13 cellular contexts compared by ENCODE assay signal in genomic region chr1:38997901-38998190, GRCh38. TPM values are rescaled to one million over a fixed set of nuclear protein-coding genes. Genes with fewer than 3 reads are reported as not detected.
DNase-seq lines count a peak whose midpoint lies in the region; ATAC-seq and TF ChIP-seq lines count a peak whose summit lies in the region.
"Had no signal": no experiment of that assay in that cellular context is flagged by ENCODE, and none has a peak within 500 bp of the region (broad histone marks: within the 10 kb centered on the region; RNA-seq: fewer than 3 reads in every experiment).

No MANE protein-coding gene starts in this region.

- no peak overlapping the region for H2BK5ac ChIP-seq in mesendoderm (ENCODE audit: low read length)

- peaks cover 54% of the 10 kb centered on the region for H3K79me2 ChIP-seq in mesendoderm (ENCODE audit: control insufficient read depth, insufficient read depth, low read length)

- no peaks in the 10 kb centered on the region for H3K9me3 ChIP-seq in suprapubic skin
- H3K9me3 ChIP-seq: uterus had no signal

- H3K4me3 Mint-ChIP-seq in activated naive CD8-positive, alpha-beta T cell: peak overlapping the region; percentile 74
- no peak overlapping the region for H3K4me3 Mint-ChIP-seq in activated naive CD8-positive, alpha-beta T cell treated with anti-CD3 and anti-CD28 coated beads, Interleukin-2, amount 50 U/mL, for 24 hours
- H3K4me3 Mint-ChIP-seq in activated naive CD8-positive, alpha-beta T cell treated with anti-CD3 and anti-CD28 coated beads, Interleukin-2, amount 10 ng/mL, durations not matched to agents 7 days and 5 days: peak overlapping the region; percentile 63

- ATAC-seq in activated naive CD8-positive, alpha-beta T cell treated with anti-CD3 and anti-CD28 coated beads, Interleukin-2, amount 50 U/mL, for 24 hours: no peak
- no peak for ATAC-seq in activated naive CD8-positive, alpha-beta T cell treated with anti-CD3 and anti-CD28 coated beads, Interleukin-2, amount 10 ng/mL, durations not matched to agents 7 days and 5 days (ENCODE audit: low read depth)
- ATAC-seq in HG02938 (IDR thresholded peaks at IDR 0.05; ENCODE audit: unreplicated experiment): no peak
- ATAC-seq: right cardiac atrium had no signal

- POLR2A ChIA-PET in activated naive CD8-positive, alpha-beta T cell treated with anti-CD3 and anti-CD28 coated beads, Interleukin-2, amount 10 ng/mL, durations not matched to agents 7 days and 5 days (lab: Charles Lee): interaction anchor here (1.2 to 2.7 kb wide), 2 partner anchors 29 to 138 kb away, joined by 3 to 8 read pairs; partner anchors contain the start of genes NDUFS5 and RRAGC

- H3K9me3 Mint-ChIP-seq in activated naive CD8-positive, alpha-beta T cell (ENCODE audit: low read depth): no peaks in the 10 kb centered on the region
- H3K9me3 Mint-ChIP-seq in activated naive CD8-positive, alpha-beta T cell treated with anti-CD3 and anti-CD28 coated beads, Interleukin-2, amount 50 U/mL, for 24 hours: no peaks in the 10 kb centered on the region
- H3K9me3 Mint-ChIP-seq in activated naive CD8-positive, alpha-beta T cell treated with anti-CD3 and anti-CD28 coated beads, Interleukin-2, amount 10 ng/mL, durations not matched to agents 7 days and 5 days: no peaks in the 10 kb centered on the region

- H3K27ac Mint-ChIP-seq in activated naive CD8-positive, alpha-beta T cell: peak overlapping the region; percentile 90
- no peak overlapping the region for H3K27ac Mint-ChIP-seq in activated naive CD8-positive, alpha-beta T cell treated with anti-CD3 and anti-CD28 coated beads, Interleukin-2, amount 50 U/mL, for 24 hours
- peak overlapping the region; percentile 42 for H3K27ac Mint-ChIP-seq in activated naive CD8-positive, alpha-beta T cell treated with anti-CD3 and anti-CD28 coated beads, Interleukin-2, amount 10 ng/mL, durations not matched to agents 7 days and 5 days

- H2AK5ac ChIP-seq in mesendoderm (ENCODE audit: low read length): no peak overlapping the region

- H3K27me3 ChIP-seq in suprapubic skin (no peaks in the 10 kb centered on the region), mesendoderm (ENCODE audit: insufficient read depth, low read length, poor library complexity) (no peaks in the 10 kb centered on the region)
- H3K27me3 ChIP-seq: uterus had no signal

- TF ChIP-seq EP300 in suprapubic skin (IDR thresholded peaks at IDR 0.05): no peak

- no peak overlapping the region for H3K4me2 ChIP-seq in mesendoderm (ENCODE audit: low read length)

- TF ChIP-seq CTCF in suprapubic skin (IDR thresholded peaks at IDR 0.05): no peak

- H3K4me1 Mint-ChIP-seq in activated naive CD8-positive, alpha-beta T cell (ENCODE audit: low read depth): peaks cover 67% of the 10 kb centered on the region
- peaks cover 69% of the 10 kb centered on the region for H3K4me1 Mint-ChIP-seq in activated naive CD8-positive, alpha-beta T cell treated with anti-CD3 and anti-CD28 coated beads, Interleukin-2, amount 50 U/mL, for 24 hours
- peaks cover 41% of the 10 kb centered on the region for H3K4me1 Mint-ChIP-seq in activated naive CD8-positive, alpha-beta T cell treated with anti-CD3 and anti-CD28 coated beads, Interleukin-2, amount 10 ng/mL, durations not matched to agents 7 days and 5 days

- H3K23ac ChIP-seq in mesendoderm (ENCODE audit: low read length): no peak overlapping the region

- no peak overlapping the region for H3K4me3 ChIP-seq in suprapubic skin
- no peak overlapping the region for H3K4me3 ChIP-seq in mesendoderm (ENCODE audit: low read length)
- H3K4me3 ChIP-seq: uterus had no signal

- no peak overlapping the region for H2BK15ac ChIP-seq in mesendoderm (replicated peaks; ENCODE audit: low read depth)

- whole genome bisulfite sequencing in suprapubic skin: 27% methylated on average over 3 of the region's 3 CpGs
- no CpG with 5 or more reads among the region's 3 CpGs for WGBS in mesendoderm (ENCODE audit: extremely low coverage, insufficient coverage, low lambda C conversion rate)

- no peak for TF ChIP-seq POLR2A in suprapubic skin (IDR thresholded peaks at IDR 0.05)

- H3K9ac ChIP-seq in mesendoderm (ENCODE audit: low read length): no peak overlapping the region

- H3K36me3 ChIP-seq in suprapubic skin (peaks cover 32% of the 10 kb centered on the region), mesendoderm (ENCODE audit: control insufficient read depth, insufficient read depth, low read length) (peaks cover 7% of the 10 kb centered on the region)
- H3K36me3 ChIP-seq: uterus had no signal

- H3K27ac ChIP-seq in suprapubic skin (peak overlapping the region; percentile 36), mesendoderm (ENCODE audit: low read depth, low read length) (no peak overlapping the region)

- no peaks in the 10 kb centered on the region for H3K27me3 Mint-ChIP-seq in activated naive CD8-positive, alpha-beta T cell
- no peaks in the 10 kb centered on the region for H3K27me3 Mint-ChIP-seq in activated naive CD8-positive, alpha-beta T cell treated with anti-CD3 and anti-CD28 coated beads, Interleukin-2, amount 50 U/mL, for 24 hours
- H3K27me3 Mint-ChIP-seq in activated naive CD8-positive, alpha-beta T cell treated with anti-CD3 and anti-CD28 coated beads, Interleukin-2, amount 10 ng/mL, durations not matched to agents 7 days and 5 days: no peaks in the 10 kb centered on the region

- H3K4me1 ChIP-seq in suprapubic skin (peaks cover 43% of the 10 kb centered on the region), mesendoderm (ENCODE audit: control insufficient read depth, low read depth, low read length) (no peaks in the 10 kb centered on the region)

- peaks cover 15% of the 10 kb centered on the region for H3K36me3 Mint-ChIP-seq in activated naive CD8-positive, alpha-beta T cell
- peaks cover 69% of the 10 kb centered on the region for H3K36me3 Mint-ChIP-seq in activated naive CD8-positive, alpha-beta T cell treated with anti-CD3 and anti-CD28 coated beads, Interleukin-2, amount 50 U/mL, for 24 hours (ENCODE audit: low read depth)
- H3K36me3 Mint-ChIP-seq in activated naive CD8-positive, alpha-beta T cell treated with anti-CD3 and anti-CD28 coated beads, Interleukin-2, amount 10 ng/mL, durations not matched to agents 7 days and 5 days: peaks cover 44% of the 10 kb centered on the region

- H2BK120ac ChIP-seq in mesendoderm (ENCODE audit: low read depth, low read length): no peak overlapping the region

- no peak overlapping the region for H3K56ac ChIP-seq in mesendoderm (ENCODE audit: low read length)

- H3K79me1 ChIP-seq in mesendoderm (ENCODE audit: low read length): peaks cover 2% of the 10 kb centered on the region

- no peak overlapping the region for H4K5ac ChIP-seq in mesendoderm (ENCODE audit: low read length)

- no peak for DNase-seq in activated naive CD8-positive, alpha-beta T cell treated with anti-CD3 and anti-CD28 coated beads, Interleukin-2, amount 50 U/mL, for 24 hours
- no peak for DNase-seq in activated naive CD8-positive, alpha-beta T cell treated with anti-CD3 and anti-CD28 coated beads, Interleukin-2, amount 10 ng/mL, durations not matched to agents 7 days and 5 days
- DNase-seq in medulla oblongata (ENCODE audit: extremely low spot score): peak; percentile 45
- DNase-seq in suprapubic skin (ENCODE audit: low spot score in 2 of 2): no peak
- DNase-seq in DMS114 treated with DMSO at 0.1 percent for 48 hours (lab: John Stamatoyannopoulos, UW; ENCODE audit: unreplicated experiment): no peak
- no peak for DNase-seq in mesendoderm
- DNase-seq: NCI-H1048, NCI-H446, right cardiac atrium, RPMI8226, uterus had no signal

- H4K8ac ChIP-seq in mesendoderm (ENCODE audit: low read depth, low read length): no peak overlapping the region

- H3K4ac ChIP-seq in mesendoderm (ENCODE audit: low read depth, low read length): no peak overlapping the region

- H3K18ac ChIP-seq in mesendoderm (ENCODE audit: low read length): no peak overlapping the region

RNA-seq across cellular contexts. Expression of gene AKIRIN1, which starts 6.8 kb away (rescaled TPM):
- 10 to 100 TPM; 55.5 to 60.2 TPM for total RNA-seq in activated naive CD8-positive, alpha-beta T cell treated with anti-CD3 and anti-CD28 coated beads, Interleukin-2, amount 10 ng/mL, durations not matched to agents 7 days and 5 days
- 10 to 100 TPM; 26.1 to 34.7 (median 30.4) TPM for total RNA-seq in suprapubic skin
- 153 TPM for polyA plus RNA-seq in mesendoderm (2013, experiment 1 of 2)
- 155 TPM for polyA plus RNA-seq in mesendoderm (2013, experiment 2 of 2)

RNA-seq across cellular contexts. Expression of gene NDUFS5, which starts 28.3 kb away (rescaled TPM):
- total RNA-seq in activated naive CD8-positive, alpha-beta T cell treated with anti-CD3 and anti-CD28 coated beads, Interleukin-2, amount 10 ng/mL, durations not matched to agents 7 days and 5 days: 100 to 1,000 TPM; 107 to 113 TPM
- total RNA-seq in suprapubic skin: 100 to 1,000 TPM; 314 to 371 (median 352) TPM
- polyA plus RNA-seq in mesendoderm (2013, experiment 1 of 2): 863 TPM
- 889 TPM for polyA plus RNA-seq in mesendoderm (2013, experiment 2 of 2)

RNA-seq across cellular contexts. Expression of gene RHBDL2, which starts 56.2 kb away (rescaled TPM):
- total RNA-seq in activated naive CD8-positive, alpha-beta T cell treated with anti-CD3 and anti-CD28 coated beads, Interleukin-2, amount 10 ng/mL, durations not matched to agents 7 days and 5 days: not detected
- total RNA-seq in suprapubic skin: 10 to 100 TPM in 3 of 4 donors, 1 to 10 TPM in 1; 5.9 to 26.6 (median 10.8) TPM
- polyA plus RNA-seq in mesendoderm (2013, experiment 1 of 2): 0.13 TPM
- 0.13 TPM for polyA plus RNA-seq in mesendoderm (2013, experiment 2 of 2)

Comparison
In these comparisons a context has a peak if more than half of its experiments do, and no peak if none do; other contexts are left out.
1. RNA of gene RHBDL2, which starts 56.2 kb away (total RNA-seq): 5.9 to 26.6 TPM in suprapubic skin; not detected in activated naive CD8-positive, alpha-beta T cell treated with anti-CD3 and anti-CD28 coated beads, Interleukin-2, amount 10 ng/mL, durations not matched to agents 7 days and 5 days; every median in the first group is over 4 times any median in the second.